Comparison of ENCODE assay signal across 2 cellular contexts in the genomic region with DNA sequence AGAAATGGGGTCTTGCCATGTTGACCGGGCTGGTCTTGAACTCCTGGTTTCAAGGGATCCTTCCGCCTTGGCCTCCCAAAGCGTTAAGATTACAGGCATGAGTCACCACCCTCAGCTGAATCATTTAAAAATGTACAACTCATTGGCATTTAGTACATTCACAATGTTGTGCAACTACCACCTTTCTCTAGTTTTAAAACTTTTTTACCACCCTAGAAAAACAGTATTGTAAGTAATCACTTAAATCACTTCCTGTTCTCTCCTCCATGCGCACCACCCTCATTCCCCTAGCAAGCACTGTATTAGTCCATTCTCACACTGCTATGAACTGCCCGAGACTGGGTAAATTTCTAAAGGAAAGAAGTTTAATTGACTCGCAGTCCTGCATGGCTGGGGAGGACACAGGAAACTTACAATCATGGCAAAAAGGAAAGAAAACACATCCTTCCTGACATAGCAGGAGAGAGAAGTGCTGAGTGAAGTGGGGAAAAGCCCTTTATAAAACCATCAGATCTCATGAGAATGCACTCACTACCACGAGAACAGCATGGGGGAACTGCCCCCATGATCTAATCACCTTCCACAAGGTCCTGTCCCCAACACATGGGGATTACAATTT.
TF ChIP-seq lines count a peak whose summit lies in the region.

No MANE protein-coding gene starts in this region.

TF ChIP-seq in K562, 482 proteins besides CTCF, POLR2A, EP300 and RAD21:
- TF ChIP-seq MBD2 (IDR thresholded peaks at IDR 0.05; ENCODE audit: borderline replicate concordance, low read depth): no peak
- TF ChIP-seq FOSL1 (tag; conservative IDR thresholded peaks at IDR 0.05): peak; percentile 92
- TF ChIP-seq SRSF9 (IDR thresholded peaks at IDR 0.05; ENCODE audit: borderline replicate concordance, low read depth, low read length): no peak
- no peak for TF ChIP-seq CREB1 (IDR thresholded peaks at IDR 0.05)
- no peak for TF ChIP-seq CREB1 (CRISPR knock-in tag; IDR thresholded peaks at IDR 0.05)
- TF ChIP-seq MEIS2 (IDR thresholded peaks at IDR 0.05; ENCODE audit: partially characterized antibody): peak; percentile 6
- no peak for TF ChIP-seq ZKSCAN3 (CRISPR knock-in tag; IDR thresholded peaks at IDR 0.05)
- TF ChIP-seq ARID1B (IDR thresholded peaks at IDR 0.05): 0 out of 2 replicates have a peak, but pooled peaks have one; percentile 9
- TF ChIP-seq CEBPB (tag; IDR thresholded peaks at IDR 0.05): peak; percentile 72
- TF ChIP-seq CHD2 (IDR thresholded peaks at IDR 0.05; ENCODE audit: low read depth, low read length): 0 out of 2 replicates have a peak, but pooled peaks have one; percentile 30
- TF ChIP-seq ZNF146 (CRISPR knock-in tag; IDR thresholded peaks at IDR 0.05; ENCODE audit: unreplicated experiment): peak; percentile 8
- TF ChIP-seq FOXM1 (IDR thresholded peaks at IDR 0.05; ENCODE audit: low read depth): peak; percentile 35; the same call in 1 of the 2 replicates
- no peak for TF ChIP-seq FOXM1 (CRISPR knock-in tag; IDR thresholded peaks at IDR 0.05; ENCODE audit: low read depth)
- TF ChIP-seq ZNF316 (IDR thresholded peaks at IDR 0.05): no peak
- TF ChIP-seq, protein P1, sequence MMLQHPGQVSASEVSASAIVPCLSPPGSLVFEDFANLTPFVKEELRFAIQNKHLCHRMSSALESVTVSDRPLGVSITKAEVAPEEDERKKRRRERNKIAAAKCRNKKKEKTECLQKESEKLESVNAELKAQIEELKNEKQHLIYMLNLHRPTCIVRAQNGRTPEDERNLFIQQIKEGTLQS (IDR thresholded peaks at IDR 0.05): peak; percentile 72
- TF ChIP-seq, protein P1 (CRISPR knock-in tag; conservative IDR thresholded peaks at IDR 0.05): no peak
- no peak for TF ChIP-seq ETV1 (tag; conservative IDR thresholded peaks at IDR 0.05; ENCODE audit: low read depth)
- TF ChIP-seq JUND (IDR thresholded peaks at IDR 0.05; ENCODE audit: borderline replicate concordance, low read depth, low read length): peak; percentile 73
- peak; percentile 75 for TF ChIP-seq JUND (tag; IDR thresholded peaks at IDR 0.05; ENCODE audit: borderline replicate concordance, low read depth, low read length)
- no peak for TF ChIP-seq POLR2AphosphoS2 (IDR thresholded peaks at IDR 0.05; ENCODE audit: low read length)
- 0 out of 2 replicates have a peak, but pooled peaks have one; percentile 41 for TF ChIP-seq ADNP (tag; IDR thresholded peaks at IDR 0.05)
- no peak for TF ChIP-seq CEBPG (CRISPR knock-in tag; IDR thresholded peaks at IDR 0.05)
- TF ChIP-seq CEBPG (tag; conservative IDR thresholded peaks at IDR 0.05 in 1 of 2, IDR thresholded peaks at IDR 0.05 in 1 of 2): peak; percentile 25 to 78; a peak in 2 of 4 replicates

TF ChIP-seq in WTC11, 78 proteins besides CTCF, POLR2A, EP300 and RAD21:
- TF ChIP-seq ZNF121 (CRISPR knock-in tag; IDR thresholded peaks at IDR 0.05) (no peak), KAT7 (CRISPR knock-in tag; IDR thresholded peaks at IDR 0.05; ENCODE audit: borderline replicate concordance) (no peak), ZNF317 (CRISPR knock-in tag; IDR thresholded peaks at IDR 0.05; ENCODE audit: borderline replicate concordance, low read depth) (no peak), MXD4 (CRISPR knock-in tag; IDR thresholded peaks at IDR 0.05; ENCODE audit: borderline replicate concordance) (no peak), CREB1 (CRISPR knock-in tag; IDR thresholded peaks at IDR 0.05) (no peak), SOX15 (CRISPR knock-in tag; IDR thresholded peaks at IDR 0.05) (no peak), TEAD1 (CRISPR knock-in tag; IDR thresholded peaks at IDR 0.05) (no peak), ZNF219 (CRISPR knock-in tag; IDR thresholded peaks at IDR 0.05; ENCODE audit: borderline replicate concordance) (no peak), CBFB (CRISPR knock-in tag; IDR thresholded peaks at IDR 0.05; ENCODE audit: low read depth) (no peak), ATF1 (CRISPR knock-in tag; IDR thresholded peaks at IDR 0.05) (no peak), SP1 (CRISPR knock-in tag; conservative IDR thresholded peaks at IDR 0.05) (no peak), TP53 (CRISPR knock-in tag; IDR thresholded peaks at IDR 0.05) (no peak), PRRX2 (CRISPR knock-in tag; IDR thresholded peaks at IDR 0.05) (no peak), IRF2 (CRISPR knock-in tag; IDR thresholded peaks at IDR 0.05; ENCODE audit: borderline replicate concordance, low read depth) (no peak), CREM (CRISPR knock-in tag; IDR thresholded peaks at IDR 0.05) (no peak)
- TF ChIP-seq, protein P2, sequence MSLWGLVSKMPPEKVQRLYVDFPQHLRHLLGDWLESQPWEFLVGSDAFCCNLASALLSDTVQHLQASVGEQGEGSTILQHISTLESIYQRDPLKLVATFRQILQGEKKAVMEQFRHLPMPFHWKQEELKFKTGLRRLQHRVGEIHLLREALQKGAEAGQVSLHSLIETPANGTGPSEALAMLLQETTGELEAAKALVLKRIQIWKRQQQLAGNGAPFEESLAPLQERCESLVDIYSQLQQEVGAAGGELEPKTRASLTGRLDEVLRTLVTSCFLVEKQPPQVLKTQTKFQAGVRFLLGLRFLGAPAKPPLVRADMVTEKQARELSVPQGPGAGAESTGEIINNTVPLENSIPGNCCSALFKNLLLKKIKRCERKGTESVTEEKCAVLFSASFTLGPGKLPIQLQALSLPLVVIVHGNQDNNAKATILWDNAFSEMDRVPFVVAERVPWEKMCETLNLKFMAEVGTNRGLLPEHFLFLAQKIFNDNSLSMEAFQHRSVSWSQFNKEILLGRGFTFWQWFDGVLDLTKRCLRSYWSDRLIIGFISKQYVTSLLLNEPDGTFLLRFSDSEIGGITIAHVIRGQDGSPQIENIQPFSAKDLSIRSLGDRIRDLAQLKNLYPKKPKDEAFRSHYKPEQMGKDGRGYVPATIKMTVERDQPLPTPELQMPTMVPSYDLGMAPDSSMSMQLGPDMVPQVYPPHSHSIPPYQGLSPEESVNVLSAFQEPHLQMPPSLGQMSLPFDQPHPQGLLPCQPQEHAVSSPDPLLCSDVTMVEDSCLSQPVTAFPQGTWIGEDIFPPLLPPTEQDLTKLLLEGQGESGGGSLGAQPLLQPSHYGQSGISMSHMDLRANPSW (CRISPR knock-in tag; conservative IDR thresholded peaks at IDR 0.05; ENCODE audit: low read depth): no peak
